In genomic region chr1:112296908-112297307, GRCh38 we compare ENCODE assay signal across 1 cellular context.
A peak's percentile ranks its signal among the peaks of the same experiment; 100 is the strongest.
TF ChIP-seq lines count a peak whose summit lies in the region.

No MANE protein-coding gene starts in this region.

TF ChIP-seq in IMR-90, 13 proteins besides CTCF, POLR2A, EP300 and RAD21 (continued from another document):
- TF ChIP-seq USF2 (IDR thresholded peaks at IDR 0.05; ENCODE audit: low read depth, low read length) (no peak), ELK1 (IDR thresholded peaks at IDR 0.05; ENCODE audit: borderline replicate concordance, low read depth, low read length) (no peak), FOS (IDR thresholded peaks at IDR 0.05; ENCODE audit: low read depth, low read length) (0 out of 2 replicates have a peak, but pooled peaks have one; percentile 35), MAZ (IDR thresholded peaks at IDR 0.05; ENCODE audit: borderline replicate concordance, low read depth, low read length) (no peak)
